ENCODE assay signal across 16 cellular contexts in genomic region chr1:224169876-224170275, GRCh38. TPM values are rescaled to one million over a fixed set of nuclear protein-coding genes. Genes with fewer than 3 reads are reported as not detected.
A peak's percentile ranks its signal among the peaks of the same experiment; 100 is the strongest.
DNase-seq lines count a peak whose midpoint lies in the region; ATAC-seq and TF ChIP-seq lines count a peak whose summit lies in the region.
"Had no signal": no experiment of that assay in that cellular context is flagged by ENCODE, and none has a peak within 500 bp of the region (broad histone marks: within the 10 kb centered on the region; RNA-seq: fewer than 3 reads in every experiment).

No MANE protein-coding gene starts in this region.

- DNase-seq in activated CD4-positive, alpha-beta T cell treated with anti-CD3 and anti-CD28 coated beads, Interleukin-2, amount 10 ng/mL, durations not matched to agents 7 days and 5 days = no peak
- no peak for DNase-seq in activated CD4-positive, alpha-beta T cell treated with anti-CD3 and anti-CD28 coated beads, Interleukin-2, amount 50 U/mL, for 48 hours
- DNase-seq in activated T-helper 2 cell treated with anti-CD3 and anti-CD28 coated beads, Interferon-gamma antibody, Interleukin-2, Interleukin-4, amounts not matched to agents 10 μg/mL and 5 μg/mL and 100 μg/mL, durations not matched to agents 14 hours and 24 hours and 36 hours (ENCODE audit: low spot score) = no peak
- DNase-seq in erythroblast (lab: John Stamatoyannopoulos, UW) = no peak
- DNase-seq in A673 (ENCODE audit: low spot score) = no peak
- DNase-seq: GDM1, left lung, NCI-H1436 treated with DMSO at 0.1 percent for 48 hours, NCI-H446 treated with DMSO at 0.1 percent for 48 hours, psoas muscle had no signal

- no peaks in the 10 kb centered on the region for H3K36me3 ChIP-seq in HEK293 (ENCODE audit: control insufficient read depth in 2 of 2, insufficient read depth in 1 of 2, low read length in 2 of 2)
- no peaks in the 10 kb centered on the region for H3K36me3 ChIP-seq in A673 (ENCODE audit: insufficient read depth, low read length, poor library complexity, severe bottlenecking)
- H3K36me3 ChIP-seq: esophagus muscularis mucosa, left lung had no signal

- CTCF ChIA-PET in activated CD4-positive, alpha-beta T cell treated with anti-CD3 and anti-CD28 coated beads, Interleukin-2, amount 10 ng/mL, durations not matched to agents 7 days and 5 days (lab: Charles Lee) = interaction anchor here (0.8 to 2.3 kb wide), 7 partner anchors 8 to 139 kb away, joined by 3 to 10 read pairs (median 4); no protein-coding TSS in a partner anchor
- CTCF ChIA-PET in HEK293 (lab: Yijun Ruan, JAX) = interaction anchor here (0.8 to 1.6 kb wide), 11 partner anchors 10 to 472 kb away, joined by 3 to 8 read pairs (median 3); partner anchors contain the start of gene DEGS1
- CTCF ChIA-PET in A673 (lab: Charles Lee) = no interaction called here

- no peaks in the 10 kb centered on the region for H3K27me3 ChIP-seq in A673 (replicated peaks; ENCODE audit: insufficient read depth, low read depth, low read length, poor library complexity)
- H3K27me3 ChIP-seq: esophagus muscularis mucosa, left lung had no signal

- H3K27ac ChIP-seq in HEK293 (ENCODE audit: extremely low read depth, low read depth, low read length) = no peak overlapping the region
- H3K27ac ChIP-seq in skin epidermis = peak overlapping the region in 16 of 21 experiments; percentile 1 to 65 (median 24)
- no peak overlapping the region for H3K27ac ChIP-seq in A673 (ENCODE audit: low read depth, low read length, poor library complexity, severe bottlenecking)
- H3K27ac ChIP-seq: VCaP had no signal

- H3K4me3 ChIP-seq in HEK293 (ENCODE audit: low read depth, low read length) = no peak overlapping the region
- H3K4me3 ChIP-seq in skin epidermis = no peak overlapping the region
- no peak overlapping the region for H3K4me3 ChIP-seq in A673 (ENCODE audit: low read depth, low read length, poor library complexity, severe bottlenecking)
- H3K4me3 ChIP-seq: coronary artery, esophagus muscularis mucosa, left lung, psoas muscle had no signal

- H3K27ac Mint-ChIP-seq in activated CD4-positive, alpha-beta T cell treated with anti-CD3 and anti-CD28 coated beads, Interleukin-2, amount 10 ng/mL, durations not matched to agents 7 days and 5 days = peak overlapping the region; percentile 46
- peak overlapping the region; percentile 83 for H3K27ac Mint-ChIP-seq in activated T-helper 2 cell treated with anti-CD3 and anti-CD28 coated beads, Interferon-gamma antibody, Interleukin-2, Interleukin-4, amounts not matched to agents 10 μg/mL and 5 μg/mL and 100 μg/mL, durations not matched to agents 14 hours and 24 hours and 36 hours

- intact Hi-C loops in activated T-helper 2 cell treated with anti-CD3 and anti-CD28 coated beads, Interferon-gamma antibody, Interleukin-2, Interleukin-4, amounts not matched to agents 10 μg/mL and 5 μg/mL and 100 μg/mL, durations not matched to agents 14 hours and 24 hours and 36 hours (cut with micrococcal nuclease) = loop anchor here (1.0 to 5.0 kb wide), 5 partner anchors 12 to 211 kb away; partner anchors contain the start of gene NVL
- intact Hi-C loops in A673 (cut with micrococcal nuclease; ENCODE audit: unreplicated experiment) = no loop called here

- no TSS peak for BruUV-seq in A673 (replicated peaks; lab: Mats Ljungman, UMichigan)

- H3K36me3 Mint-ChIP-seq in activated CD4-positive, alpha-beta T cell treated with anti-CD3 and anti-CD28 coated beads, Interleukin-2, amount 10 ng/mL, durations not matched to agents 7 days and 5 days (ENCODE audit: low read depth) = peaks cover 8% of the 10 kb centered on the region
- H3K36me3 Mint-ChIP-seq in activated T-helper 2 cell treated with anti-CD3 and anti-CD28 coated beads, Interferon-gamma antibody, Interleukin-2, Interleukin-4, amounts not matched to agents 10 μg/mL and 5 μg/mL and 100 μg/mL, durations not matched to agents 14 hours and 24 hours and 36 hours (ENCODE audit: low read depth) = peaks cover 14% of the 10 kb centered on the region

- TF ChIP-seq CTCF in HEK293 (tag by site-specific recombination; IDR thresholded peaks at IDR 0.05) (no peak), A673 (conservative IDR thresholded peaks at IDR 0.05; ENCODE audit: low read depth, low read length) (no peak)

- H3K4me1 ChIP-seq in HEK293 (ENCODE audit: control insufficient read depth, insufficient read depth, low read length) (no peaks in the 10 kb centered on the region), A673 (ENCODE audit: insufficient read depth, low read length, poor library complexity, severe bottlenecking) (no peaks in the 10 kb centered on the region)

- TF ChIP-seq POLR2A in erythroblast (IDR thresholded peaks at IDR 0.05; ENCODE audit: low read length) = no peak

- H3K4me3 Mint-ChIP-seq in activated CD4-positive, alpha-beta T cell treated with anti-CD3 and anti-CD28 coated beads, Interleukin-2, amount 10 ng/mL, durations not matched to agents 7 days and 5 days = peak overlapping the region; percentile 38
- H3K4me3 Mint-ChIP-seq in activated T-helper 2 cell treated with anti-CD3 and anti-CD28 coated beads, Interferon-gamma antibody, Interleukin-2, Interleukin-4, amounts not matched to agents 10 μg/mL and 5 μg/mL and 100 μg/mL, durations not matched to agents 14 hours and 24 hours and 36 hours (ENCODE audit: low read depth) = no peak overlapping the region

- H3K27me3 Mint-ChIP-seq in activated CD4-positive, alpha-beta T cell treated with anti-CD3 and anti-CD28 coated beads, Interleukin-2, amount 10 ng/mL, durations not matched to agents 7 days and 5 days = peaks cover 15% of the 10 kb centered on the region
- peaks cover 7% of the 10 kb centered on the region for H3K27me3 Mint-ChIP-seq in activated T-helper 2 cell treated with anti-CD3 and anti-CD28 coated beads, Interferon-gamma antibody, Interleukin-2, Interleukin-4, amounts not matched to agents 10 μg/mL and 5 μg/mL and 100 μg/mL, durations not matched to agents 14 hours and 24 hours and 36 hours (ENCODE audit: low read depth)

- peaks cover 36% of the 10 kb centered on the region for H3K4me1 Mint-ChIP-seq in activated CD4-positive, alpha-beta T cell treated with anti-CD3 and anti-CD28 coated beads, Interleukin-2, amount 10 ng/mL, durations not matched to agents 7 days and 5 days
- H3K4me1 Mint-ChIP-seq in activated T-helper 2 cell treated with anti-CD3 and anti-CD28 coated beads, Interferon-gamma antibody, Interleukin-2, Interleukin-4, amounts not matched to agents 10 μg/mL and 5 μg/mL and 100 μg/mL, durations not matched to agents 14 hours and 24 hours and 36 hours (ENCODE audit: low read depth) = peaks cover 29% of the 10 kb centered on the region

- H3K9me3 Mint-ChIP-seq in activated CD4-positive, alpha-beta T cell treated with anti-CD3 and anti-CD28 coated beads, Interleukin-2, amount 10 ng/mL, durations not matched to agents 7 days and 5 days = peaks cover 9% of the 10 kb centered on the region
- peaks cover 13% of the 10 kb centered on the region for H3K9me3 Mint-ChIP-seq in activated T-helper 2 cell treated with anti-CD3 and anti-CD28 coated beads, Interferon-gamma antibody, Interleukin-2, Interleukin-4, amounts not matched to agents 10 μg/mL and 5 μg/mL and 100 μg/mL, durations not matched to agents 14 hours and 24 hours and 36 hours

- ATAC-seq in HG02763 (IDR thresholded peaks at IDR 0.05; ENCODE audit: unreplicated experiment) = no peak

- POLR2A ChIA-PET in activated CD4-positive, alpha-beta T cell treated with anti-CD3 and anti-CD28 coated beads, Interleukin-2, amount 10 ng/mL, durations not matched to agents 7 days and 5 days (lab: Charles Lee) = interaction anchor here (0.5 to 1.6 kb wide), 2 partner anchors 13 to 121 kb away, joined by 3 read pairs; partner anchors contain the start of gene DEGS1
- POLR2A ChIA-PET in HEK293 (lab: Yijun Ruan, JAX) = interaction anchor here (0.9 to 1.6 kb wide), 2 partner anchors 9 to 13 kb away, joined by 3 to 6 read pairs; partner anchors contain the start of gene DEGS1
- POLR2A ChIA-PET in A673 (lab: Charles Lee; ENCODE audit: low non-redundant PET) = no interaction called here

- H3K9me3 ChIP-seq in HEK293 (ENCODE audit: control insufficient read depth, insufficient read depth, low read depth, low read length) (no peaks in the 10 kb centered on the region), A673 (ENCODE audit: low read depth, low read length, poor library complexity, severe bottlenecking) (no peaks in the 10 kb centered on the region)
- H3K9me3 ChIP-seq: esophagus muscularis mucosa, left lung, psoas muscle had no signal

TF ChIP-seq in HEK293, 187 proteins besides CTCF, POLR2A, EP300 and RAD21 (continues in another document):
- TF ChIP-seq ZNF837 (tag by site-specific recombination; IDR thresholded peaks at IDR 0.05) = no peak
- peak; percentile 67; the same call in 1 of the 2 replicates for TF ChIP-seq ZNF449 (tag by site-specific recombination; IDR thresholded peaks at IDR 0.05)

RNA-seq across cellular contexts. Expression of gene DEGS1, which starts 13.2 kb away (rescaled TPM):
- total RNA-seq in activated CD4-positive, alpha-beta T cell treated with anti-CD3 and anti-CD28 coated beads, Interleukin-2, amount 10 ng/mL, durations not matched to agents 7 days and 5 days = 10 to 100 TPM; 73.9 to 76.9 TPM
- 49.7 and 51.1 TPM in 2 replicates for total RNA-seq in activated T-helper 2 cell treated with anti-CD3 and anti-CD28 coated beads, Interferon-gamma antibody, Interleukin-2, Interleukin-4, amounts not matched to agents 10 μg/mL and 5 μg/mL and 100 μg/mL, durations not matched to agents 14 hours and 24 hours and 36 hours
- 55.4 and 70.0 TPM in 2 replicates for total RNA-seq in A673 (2021)

RNA-seq across cellular contexts. Expression of gene FBXO28, which starts 56.0 kb away (rescaled TPM):
- total RNA-seq in activated CD4-positive, alpha-beta T cell treated with anti-CD3 and anti-CD28 coated beads, Interleukin-2, amount 10 ng/mL, durations not matched to agents 7 days and 5 days = 10 to 100 TPM; 23.3 to 25.1 TPM
- total RNA-seq in activated T-helper 2 cell treated with anti-CD3 and anti-CD28 coated beads, Interferon-gamma antibody, Interleukin-2, Interleukin-4, amounts not matched to agents 10 μg/mL and 5 μg/mL and 100 μg/mL, durations not matched to agents 14 hours and 24 hours and 36 hours = 22.9 and 24.3 TPM in 2 replicates
- total RNA-seq in A673 (2021) = 39.0 and 45.8 TPM in 2 replicates

Comparison
In these comparisons a context has a peak if more than half of its experiments do, and no peak if none do; other contexts are left out.
1. H3K27ac ChIP-seq: peak in skin epidermis (16 of 21); none in HEK293 (single experiment) and A673 (single experiment).